In the genomic region with DNA sequence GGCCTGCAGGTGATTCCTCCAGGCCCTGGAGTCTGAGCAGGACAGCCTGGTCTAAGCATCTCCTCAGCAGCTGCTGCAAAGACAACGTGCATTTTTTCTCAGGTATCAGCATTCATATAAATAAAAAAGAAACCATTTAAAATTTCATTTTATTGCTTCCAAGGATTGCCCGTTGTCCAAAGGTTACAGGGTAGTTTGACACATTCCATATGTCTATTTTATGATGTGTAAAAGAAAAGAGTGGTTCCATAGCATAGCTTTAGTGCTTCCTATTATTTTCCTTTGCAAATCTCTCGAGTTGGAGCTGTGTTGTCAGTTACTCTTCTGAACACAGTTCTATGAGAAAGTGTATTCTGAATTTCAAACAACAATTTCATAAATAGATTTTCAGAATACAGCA, we compare ENCODE assay signal across 34 cellular contexts.
"Had no signal": no experiment of that assay in that cellular context is flagged by ENCODE, and none has a peak within 500 bp of the region (broad histone marks: within the 10 kb centered on the region; RNA-seq: fewer than 3 reads in every experiment).

No MANE protein-coding gene starts in this region.

- H3K4me1 ChIP-seq: adrenal gland, breast epithelium had no signal

- DNase-seq: activated B cell treated with CpG ODN at 0.5 μM for 24 hours; activated CD4-positive, alpha-beta memory T cell treated with anti-CD3 and anti-CD28 coated beads for 36 hours; activated CD4-positive, alpha-beta T cell treated with anti-CD3 and anti-CD28 coated beads for 4 hours; activated CD4-positive, alpha-beta T cell treated with anti-CD3 and anti-CD28 coated beads, Interleukin-2, amount 10 ng/mL, durations not matched to agents 24 days and 14 days; activated CD4-positive, alpha-beta T cell treated with anti-CD3 and anti-CD28 coated beads, Interleukin-2, amount 50 U/mL, for 1 hour; activated CD4-positive, alpha-beta T cell treated with anti-CD3 and anti-CD28 coated beads, Interleukin-2, amount 50 U/mL, for 4 hours; activated CD4-positive, CD25-positive, alpha-beta regulatory T cell treated with anti-CD3 and anti-CD28 coated beads, Interleukin-2, amount 50 U/mL, for 72 hours; activated CD8-positive, alpha-beta memory T cell treated with anti-CD3 and anti-CD28 coated beads, Interleukin-2, amount 50 U/mL, for 4 hours; activated CD8-positive, alpha-beta T cell treated with anti-CD3 and anti-CD28 coated beads for 36 hours; activated effector memory CD4-positive, alpha-beta T cell treated with anti-CD3 and anti-CD28 coated beads, Interleukin-2, amount 50 U/mL, for 16 hours; activated gamma-delta T cell treated with Interleukin-2 at 50 U/mL for 16 hours; activated naive CD4-positive, alpha-beta T cell; activated naive CD4-positive, alpha-beta T cell treated with anti-CD3 and anti-CD28 coated beads for 36 hours; activated naive CD4-positive, alpha-beta T cell treated with anti-CD3 and anti-CD28 coated beads, Interleukin-2, amount 50 U/mL, for 16 hours; activated naive CD8-positive, alpha-beta T cell treated with anti-CD3 and anti-CD28 coated beads for 36 hours; activated T-cell treated with anti-CD3 and anti-CD28 coated beads for 4 hours; activated T-cell treated with anti-CD3 and anti-CD28 coated beads, Interleukin-2, amount 50 U/mL, for 1 hour; activated T-cell treated with anti-CD3 and anti-CD28 coated beads, Interleukin-2, amount 50 U/mL, for 4 hours; activated T-cell treated with anti-CD3 and anti-CD28 coated beads, Interleukin-2, amount 50 U/mL, for 72 hours; adrenal gland; amniotic stem cell; aorta; body of pancreas; brain microvascular endothelial cell; central memory CD4-positive, alpha-beta T cell; T-helper 1 cell; T-helper 2 cell; T-helper 9 cell had no signal

- H3K27me3 ChIP-seq: body of pancreas had no signal

- H3K27ac ChIP-seq: adrenal gland, body of pancreas, brain microvascular endothelial cell, breast epithelium, VCaP had no signal

- H3K4me3 ChIP-seq: adrenal gland, body of pancreas, breast epithelium had no signal

- H3K9me3 ChIP-seq: adrenal gland, body of pancreas, breast epithelium had no signal

- H3K36me3 ChIP-seq: adrenal gland, brain microvascular endothelial cell, breast epithelium had no signal

- FAIRE-seq: astrocyte, TTC549 had no signal

- ATAC-seq: activated CD8-positive, alpha-beta T cell treated with anti-CD3 and anti-CD28 coated beads for 36 hours; activated naive CD4-positive, alpha-beta T cell treated with anti-CD3 and anti-CD28 coated beads, Interleukin-2, amount 50 U/mL, for 72 hours; activated T-cell treated with anti-CD3 and anti-CD28 coated beads, Interleukin-2, amount 50 U/mL, for 4 hours; activated T-cell treated with anti-CD3 and anti-CD28 coated beads, Interleukin-2, amount 50 U/mL, for 72 hours; activated T-helper 17 cell treated with anti-CD3 and anti-CD28 coated beads, Interleukin-2, amount 50 U/mL, for 72 hours; body of pancreas had no signal
